ENCODE assay signal across 3 cellular contexts in the genomic region with DNA sequence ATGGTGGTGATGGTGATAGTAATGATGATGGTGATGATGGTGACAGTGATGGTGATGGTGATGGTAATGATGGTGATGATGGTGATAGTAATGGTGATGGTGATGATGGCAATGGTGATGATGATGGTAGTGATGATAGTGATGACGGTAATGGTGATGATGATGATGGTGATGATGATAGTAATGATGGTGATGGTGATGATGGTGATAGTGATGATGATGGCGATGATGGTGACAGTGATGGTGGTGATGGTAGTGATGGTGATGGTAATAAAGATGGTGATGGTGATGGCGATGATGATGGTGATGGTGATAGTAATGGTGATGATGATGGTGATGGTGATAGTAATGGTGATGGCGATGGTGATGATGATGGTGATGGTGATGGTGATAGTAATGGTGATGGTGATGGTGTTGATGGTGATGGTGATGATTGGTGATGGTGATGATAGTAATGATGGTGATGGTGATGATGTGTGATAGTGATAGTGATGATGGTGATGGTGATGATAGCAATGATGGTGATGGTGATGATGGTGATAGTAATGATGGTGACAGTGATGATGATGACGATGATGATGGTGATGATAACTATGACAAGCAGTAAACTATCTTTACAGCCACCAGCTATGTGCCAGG.
TF ChIP-seq lines count a peak whose summit lies in the region.

No MANE protein-coding gene starts in this region.

TF ChIP-seq in HepG2, 621 proteins besides CTCF, POLR2A, EP300 and RAD21:
- no peak for TF ChIP-seq TOPORS (CRISPR knock-in tag; IDR thresholded peaks at IDR 0.05)
- TF ChIP-seq NFRKB (IDR thresholded peaks at IDR 0.05): no peak
- no peak for TF ChIP-seq ZFX (CRISPR knock-in tag; IDR thresholded peaks at IDR 0.05; ENCODE audit: low read depth)
- no peak for TF ChIP-seq HNF4A (CRISPR knock-in tag; IDR thresholded peaks at IDR 0.05)
- 0 out of 2 replicates have a peak, but pooled peaks have one; percentile 5 for TF ChIP-seq RAD51 (IDR thresholded peaks at IDR 0.05; ENCODE audit: borderline replicate concordance)
- TF ChIP-seq SNRNP70 (IDR thresholded peaks at IDR 0.05; ENCODE audit: low read depth, low read length): no peak
- TF ChIP-seq ZBTB21 (CRISPR knock-in tag; IDR thresholded peaks at IDR 0.05): no peak
- peak; percentile 96 for TF ChIP-seq CREB1 (IDR thresholded peaks at IDR 0.05)
- no peak for TF ChIP-seq CREB1 (CRISPR knock-in tag; IDR thresholded peaks at IDR 0.05)

TF ChIP-seq in GM12878, 131 proteins besides CTCF, POLR2A, EP300 and RAD21:
- TF ChIP-seq CBX5 (IDR thresholded peaks at IDR 0.05; ENCODE audit: low read depth) (no peak), HDGF (IDR thresholded peaks at IDR 0.05) (0 out of 2 replicates have a peak, but pooled peaks have one; percentile 54), NR2C2 (IDR thresholded peaks at IDR 0.05; ENCODE audit: borderline replicate concordance, control insufficient read depth, insufficient read length, low read depth) (peak; percentile 17), GABPA (IDR thresholded peaks at IDR 0.05; ENCODE audit: low read depth) (no peak)

TF ChIP-seq in SK-N-SH, 30 proteins besides CTCF, POLR2A, EP300 and RAD21:
- TF ChIP-seq MEF2A (IDR thresholded peaks at IDR 0.05; ENCODE audit: borderline replicate concordance, low read depth): no peak
- TF ChIP-seq, protein P1, sequence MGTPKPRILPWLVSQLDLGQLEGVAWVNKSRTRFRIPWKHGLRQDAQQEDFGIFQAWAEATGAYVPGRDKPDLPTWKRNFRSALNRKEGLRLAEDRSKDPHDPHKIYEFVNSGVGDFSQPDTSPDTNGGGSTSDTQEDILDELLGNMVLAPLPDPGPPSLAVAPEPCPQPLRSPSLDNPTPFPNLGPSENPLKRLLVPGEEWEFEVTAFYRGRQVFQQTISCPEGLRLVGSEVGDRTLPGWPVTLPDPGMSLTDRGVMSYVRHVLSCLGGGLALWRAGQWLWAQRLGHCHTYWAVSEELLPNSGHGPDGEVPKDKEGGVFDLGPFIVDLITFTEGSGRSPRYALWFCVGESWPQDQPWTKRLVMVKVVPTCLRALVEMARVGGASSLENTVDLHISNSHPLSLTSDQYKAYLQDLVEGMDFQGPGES (IDR thresholded peaks at IDR 0.05; ENCODE audit: low read depth, low read length): no peak
- TF ChIP-seq, protein P2, sequence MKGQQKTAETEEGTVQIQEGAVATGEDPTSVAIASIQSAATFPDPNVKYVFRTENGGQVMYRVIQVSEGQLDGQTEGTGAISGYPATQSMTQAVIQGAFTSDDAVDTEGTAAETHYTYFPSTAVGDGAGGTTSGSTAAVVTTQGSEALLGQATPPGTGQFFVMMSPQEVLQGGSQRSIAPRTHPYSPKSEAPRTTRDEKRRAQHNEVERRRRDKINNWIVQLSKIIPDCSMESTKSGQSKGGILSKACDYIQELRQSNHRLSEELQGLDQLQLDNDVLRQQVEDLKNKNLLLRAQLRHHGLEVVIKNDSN (IDR thresholded peaks at IDR 0.05; ENCODE audit: borderline replicate concordance, low read depth): no peak
